1 cellular context compared by ENCODE assay signal in the genomic region with DNA sequence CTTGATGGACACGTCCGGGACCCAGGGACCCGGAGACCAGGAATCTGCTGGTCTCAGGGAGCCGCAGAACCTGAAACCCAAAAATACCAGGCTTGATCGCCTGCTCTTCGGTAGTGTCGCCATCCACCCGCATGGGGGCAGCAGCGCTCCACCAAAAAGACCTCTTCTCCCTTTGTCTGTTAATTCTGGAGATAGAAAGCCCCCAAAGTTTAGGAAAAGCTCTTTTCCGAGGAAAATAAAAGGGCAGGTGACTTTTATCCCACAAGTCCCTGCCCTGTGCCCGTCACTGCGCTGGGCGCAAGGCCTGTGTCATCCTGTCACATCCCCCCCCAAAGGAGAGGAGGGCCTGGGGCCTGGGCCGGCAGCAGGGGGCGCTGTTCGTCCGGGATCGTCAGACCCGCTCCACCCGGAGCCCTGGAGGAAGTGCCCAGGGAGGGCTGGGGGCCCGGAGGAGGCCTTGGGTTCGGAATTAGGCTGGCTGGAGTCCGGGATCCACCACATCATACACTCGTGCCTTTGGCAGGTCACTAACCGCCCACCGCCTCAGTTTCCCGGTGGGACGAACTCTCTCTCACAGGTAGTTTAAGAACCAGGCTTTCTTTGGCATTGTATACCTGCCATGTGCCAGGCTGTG.
A peak's percentile ranks its signal among the peaks of the same experiment; 100 is the strongest.
TF ChIP-seq lines count a peak whose summit lies in the region.

No MANE protein-coding gene starts in this region.

TF ChIP-seq in HepG2, 621 proteins besides CTCF, POLR2A, EP300 and RAD21 (continues in another document):
- TF ChIP-seq ZNF746 (CRISPR knock-in tag; IDR thresholded peaks at IDR 0.05) (0 out of 2 replicates have a peak, but pooled peaks have one; percentile 69), ZNF747 (CRISPR knock-in tag; IDR thresholded peaks at IDR 0.05; ENCODE audit: borderline replicate concordance) (0 out of 2 replicates have a peak, but pooled peaks have one; percentile 61), ARNT2 (CRISPR knock-in tag; IDR thresholded peaks at IDR 0.05; ENCODE audit: low read depth) (peak; percentile 86; the same call in 1 of the 2 replicates), JDP2 (CRISPR knock-in tag; IDR thresholded peaks at IDR 0.05; ENCODE audit: borderline replicate concordance) (no peak), MIER2 (CRISPR knock-in tag; IDR thresholded peaks at IDR 0.05) (peak; percentile 66), MYNN (CRISPR knock-in tag; IDR thresholded peaks at IDR 0.05; ENCODE audit: low read depth) (0 out of 2 replicates have a peak, but pooled peaks have one; percentile 91), ARID2 (CRISPR knock-in tag; IDR thresholded peaks at IDR 0.05; ENCODE audit: borderline replicate concordance) (no peak), XRCC5 (optimal IDR thresholded peaks at IDR 0.05; ENCODE audit: low read length) (peak; percentile 99), ZNF354B (CRISPR knock-in tag; IDR thresholded peaks at IDR 0.05) (no peak), ZIK1 (CRISPR knock-in tag; IDR thresholded peaks at IDR 0.05; ENCODE audit: borderline replicate concordance, low read depth) (peak; percentile 68; the same call in 1 of the 2 replicates), FOXO1 (CRISPR knock-in tag; IDR thresholded peaks at IDR 0.05) (0 out of 2 replicates have a peak, but pooled peaks have one; percentile 9), CBX5 (CRISPR knock-in tag; IDR thresholded peaks at IDR 0.05; ENCODE audit: borderline replicate concordance) (peak; percentile 63; the same call in 1 of the 2 replicates), NFE2L2 (IDR thresholded peaks at IDR 0.05; ENCODE audit: low read length) (no peak), SRSF1 (optimal IDR thresholded peaks at IDR 0.05; ENCODE audit: low read depth, low read length) (peak; percentile 80), GABPA (IDR thresholded peaks at IDR 0.05; ENCODE audit: low read depth, low read length) (no peak), GABPA (CRISPR knock-in tag; IDR thresholded peaks at IDR 0.05; ENCODE audit: low read depth) (peak; percentile 10; the same call in 1 of the 2 replicates), ZNF567 (CRISPR knock-in tag; IDR thresholded peaks at IDR 0.05; ENCODE audit: borderline replicate concordance) (peak; percentile 96), PPARG (CRISPR knock-in tag; conservative IDR thresholded peaks at IDR 0.05) (peak; percentile 45; the same call in 1 of the 2 replicates), ZNF350 (CRISPR knock-in tag; IDR thresholded peaks at IDR 0.05; ENCODE audit: borderline replicate concordance, low read depth) (peak; percentile 78; the same call in 1 of the 2 replicates), ZNF160 (CRISPR knock-in tag; IDR thresholded peaks at IDR 0.05) (no peak), ZFP36 (IDR thresholded peaks at IDR 0.05; ENCODE audit: borderline replicate concordance, low read depth, low read length, partially characterized antibody) (peak; percentile 2), KLF16 (CRISPR knock-in tag; IDR thresholded peaks at IDR 0.05) (peak in 1 of 2 experiments; percentile 86; a peak in 2 of 4 replicates), ZKSCAN8 (CRISPR knock-in tag; IDR thresholded peaks at IDR 0.05; ENCODE audit: borderline replicate concordance) (peak; percentile 80; the same call in 1 of the 2 replicates), ZNF546 (CRISPR knock-in tag; conservative IDR thresholded peaks at IDR 0.05) (no peak), ATF7-NPFF (CRISPR knock-in tag; IDR thresholded peaks at IDR 0.05; ENCODE audit: low read depth) (peak; percentile 67; the same call in 1 of the 2 replicates), ZNF431 (CRISPR knock-in tag; IDR thresholded peaks at IDR 0.05; ENCODE audit: borderline replicate concordance, low read depth) (0 out of 2 replicates have a peak, but pooled peaks have one; percentile 62), ZNF598 (CRISPR knock-in tag; IDR thresholded peaks at IDR 0.05; ENCODE audit: borderline replicate concordance) (peak; percentile 96; the same call in 1 of the 2 replicates), TP53 (CRISPR knock-in tag; conservative IDR thresholded peaks at IDR 0.05) (peak; percentile 58; the same call in 1 of the 2 replicates), SP4 (CRISPR knock-in tag; IDR thresholded peaks at IDR 0.05) (peak; percentile 63), SMAD1 (CRISPR knock-in tag; IDR thresholded peaks at IDR 0.05; ENCODE audit: borderline replicate concordance, low read depth) (peak; percentile 49; the same call in 1 of the 2 replicates), ZNF335 (CRISPR knock-in tag; IDR thresholded peaks at IDR 0.05) (peak; percentile 27; the same call in 1 of the 2 replicates), ZNF501 (CRISPR knock-in tag; IDR thresholded peaks at IDR 0.05) (peak; percentile 92), ZNF556 (CRISPR knock-in tag; IDR thresholded peaks at IDR 0.05; ENCODE audit: borderline replicate concordance) (no peak; the same call in 1 of the 2 replicates), MAZ (IDR thresholded peaks at IDR 0.05; ENCODE audit: borderline replicate concordance, low read depth, low read length) (no peak), MAZ (CRISPR knock-in tag; IDR thresholded peaks at IDR 0.05; ENCODE audit: low read depth) (peak; percentile 46; the same call in 1 of the 2 replicates), ZBTB7B (CRISPR knock-in tag; IDR thresholded peaks at IDR 0.05) (peak; percentile 71; the same call in 1 of the 2 replicates), GATAD2A (CRISPR knock-in tag; IDR thresholded peaks at IDR 0.05) (peak; percentile 49; the same call in 1 of the 2 replicates), HOXA9 (CRISPR knock-in tag; IDR thresholded peaks at IDR 0.05; ENCODE audit: borderline replicate concordance) (peak; percentile 42; the same call in 1 of the 2 replicates), SP140L (CRISPR knock-in tag; IDR thresholded peaks at IDR 0.05; ENCODE audit: borderline replicate concordance) (0 out of 2 replicates have a peak, but pooled peaks have one; percentile 49), ZNF124 (CRISPR knock-in tag; IDR thresholded peaks at IDR 0.05) (peak; percentile 33; the same call in 1 of the 2 replicates), PITX1 (CRISPR knock-in tag; IDR thresholded peaks at IDR 0.05) (peak; percentile 89), ELF3 (CRISPR knock-in tag; IDR thresholded peaks at IDR 0.05) (peak; percentile 67), NR2F6 (IDR thresholded peaks at IDR 0.05) (0 out of 2 replicates have a peak, but pooled peaks have one; percentile 13), NR2F6 (CRISPR knock-in tag; IDR thresholded peaks at IDR 0.05) (0 out of 2 replicates have a peak, but pooled peaks have one; percentile 12), MED8 (CRISPR knock-in tag; IDR thresholded peaks at IDR 0.05; ENCODE audit: insufficient replicate concordance) (no peak), ZNF143 (CRISPR knock-in tag; IDR thresholded peaks at IDR 0.05) (no peak), YEATS4 (CRISPR knock-in tag; IDR thresholded peaks at IDR 0.05; ENCODE audit: borderline replicate concordance) (no peak; the same call in 1 of the 2 replicates), RNF2 (conservative IDR thresholded peaks at IDR 0.05; ENCODE audit: low read depth) (peak; percentile 87), AGO1 (IDR thresholded peaks at IDR 0.05; ENCODE audit: low read depth, low read length, poor library complexity, severe bottlenecking) (peak; percentile 78), ZFP37 (CRISPR knock-in tag; IDR thresholded peaks at IDR 0.05; ENCODE audit: borderline replicate concordance) (0 out of 2 replicates have a peak, but pooled peaks have one; percentile 73), POGZ (CRISPR knock-in tag; IDR thresholded peaks at IDR 0.05) (peak; percentile 66), SRY (CRISPR knock-in tag; IDR thresholded peaks at IDR 0.05) (peak; percentile 63; the same call in 1 of the 2 replicates), MIXL1 (CRISPR knock-in tag; IDR thresholded peaks at IDR 0.05) (peak; percentile 65; the same call in 1 of the 2 replicates), BORCS8-MEF2B (CRISPR knock-in tag; IDR thresholded peaks at IDR 0.05) (peak; percentile 87; the same call in 1 of the 2 replicates)
- TF ChIP-seq, protein P1, sequence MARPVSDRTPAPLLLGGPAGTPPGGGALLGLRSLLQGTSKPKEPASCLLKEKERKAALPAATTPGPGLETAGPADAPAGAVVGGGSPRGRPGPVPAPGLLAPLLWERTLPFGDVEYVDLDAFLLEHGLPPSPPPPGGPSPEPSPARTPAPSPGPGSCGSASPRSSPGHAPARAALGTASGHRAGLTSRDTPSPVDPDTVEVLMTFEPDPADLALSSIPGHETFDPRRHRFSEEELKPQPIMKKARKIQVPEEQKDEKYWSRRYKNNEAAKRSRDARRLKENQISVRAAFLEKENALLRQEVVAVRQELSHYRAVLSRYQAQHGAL (CRISPR knock-in tag; IDR thresholded peaks at IDR 0.05; ENCODE audit: not compliant biosample characterization) = peak; percentile 70
- TF ChIP-seq, protein P2, sequence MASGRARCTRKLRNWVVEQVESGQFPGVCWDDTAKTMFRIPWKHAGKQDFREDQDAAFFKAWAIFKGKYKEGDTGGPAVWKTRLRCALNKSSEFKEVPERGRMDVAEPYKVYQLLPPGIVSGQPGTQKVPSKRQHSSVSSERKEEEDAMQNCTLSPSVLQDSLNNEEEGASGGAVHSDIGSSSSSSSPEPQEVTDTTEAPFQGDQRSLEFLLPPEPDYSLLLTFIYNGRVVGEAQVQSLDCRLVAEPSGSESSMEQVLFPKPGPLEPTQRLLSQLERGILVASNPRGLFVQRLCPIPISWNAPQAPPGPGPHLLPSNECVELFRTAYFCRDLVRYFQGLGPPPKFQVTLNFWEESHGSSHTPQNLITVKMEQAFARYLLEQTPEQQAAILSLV (CRISPR knock-in tag; IDR thresholded peaks at IDR 0.05; ENCODE audit: borderline replicate concordance) = peak; percentile 31; the same call in 1 of the 2 replicates
- TF ChIP-seq, protein P3, sequence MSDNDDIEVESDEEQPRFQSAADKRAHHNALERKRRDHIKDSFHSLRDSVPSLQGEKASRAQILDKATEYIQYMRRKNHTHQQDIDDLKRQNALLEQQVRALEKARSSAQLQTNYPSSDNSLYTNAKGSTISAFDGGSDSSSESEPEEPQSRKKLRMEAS (IDR thresholded peaks at IDR 0.05) = peak; percentile 59; the same call in 1 of the 2 replicates
- TF ChIP-seq, protein P4, sequence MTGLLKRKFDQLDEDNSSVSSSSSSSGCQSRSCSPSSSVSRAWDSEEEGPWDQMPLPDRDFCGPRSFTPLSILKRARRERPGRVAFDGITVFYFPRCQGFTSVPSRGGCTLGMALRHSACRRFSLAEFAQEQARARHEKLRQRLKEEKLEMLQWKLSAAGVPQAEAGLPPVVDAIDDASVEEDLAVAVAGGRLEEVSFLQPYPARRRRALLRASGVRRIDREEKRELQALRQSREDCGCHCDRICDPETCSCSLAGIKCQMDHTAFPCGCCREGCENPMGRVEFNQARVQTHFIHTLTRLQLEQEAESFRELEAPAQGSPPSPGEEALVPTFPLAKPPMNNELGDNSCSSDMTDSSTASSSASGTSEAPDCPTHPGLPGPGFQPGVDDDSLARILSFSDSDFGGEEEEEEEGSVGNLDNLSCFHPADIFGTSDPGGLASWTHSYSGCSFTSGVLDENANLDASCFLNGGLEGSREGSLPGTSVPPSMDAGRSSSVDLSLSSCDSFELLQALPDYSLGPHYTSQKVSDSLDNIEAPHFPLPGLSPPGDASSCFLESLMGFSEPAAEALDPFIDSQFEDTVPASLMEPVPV (CRISPR knock-in tag; IDR thresholded peaks at IDR 0.05) = 0 out of 2 replicates have a peak, but pooled peaks have one; percentile 6
- TF ChIP-seq, protein P5, sequence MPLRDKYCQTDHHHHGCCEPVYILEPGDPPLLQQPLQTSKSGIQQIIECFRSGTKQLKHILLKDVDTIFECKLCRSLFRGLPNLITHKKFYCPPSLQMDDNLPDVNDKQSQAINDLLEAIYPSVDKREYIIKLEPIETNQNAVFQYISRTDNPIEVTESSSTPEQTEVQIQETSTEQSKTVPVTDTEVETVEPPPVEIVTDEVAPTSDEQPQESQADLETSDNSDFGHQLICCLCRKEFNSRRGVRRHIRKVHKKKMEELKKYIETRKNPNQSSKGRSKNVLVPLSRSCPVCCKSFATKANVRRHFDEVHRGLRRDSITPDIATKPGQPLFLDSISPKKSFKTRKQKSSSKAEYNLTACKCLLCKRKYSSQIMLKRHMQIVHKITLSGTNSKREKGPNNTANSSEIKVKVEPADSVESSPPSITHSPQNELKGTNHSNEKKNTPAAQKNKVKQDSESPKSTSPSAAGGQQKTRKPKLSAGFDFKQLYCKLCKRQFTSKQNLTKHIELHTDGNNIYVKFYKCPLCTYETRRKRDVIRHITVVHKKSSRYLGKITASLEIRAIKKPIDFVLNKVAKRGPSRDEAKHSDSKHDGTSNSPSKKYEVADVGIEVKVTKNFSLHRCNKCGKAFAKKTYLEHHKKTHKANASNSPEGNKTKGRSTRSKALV (CRISPR knock-in tag; IDR thresholded peaks at IDR 0.05) = 0 out of 2 replicates have a peak, but pooled peaks have one; percentile 49
- TF ChIP-seq, protein P6, sequence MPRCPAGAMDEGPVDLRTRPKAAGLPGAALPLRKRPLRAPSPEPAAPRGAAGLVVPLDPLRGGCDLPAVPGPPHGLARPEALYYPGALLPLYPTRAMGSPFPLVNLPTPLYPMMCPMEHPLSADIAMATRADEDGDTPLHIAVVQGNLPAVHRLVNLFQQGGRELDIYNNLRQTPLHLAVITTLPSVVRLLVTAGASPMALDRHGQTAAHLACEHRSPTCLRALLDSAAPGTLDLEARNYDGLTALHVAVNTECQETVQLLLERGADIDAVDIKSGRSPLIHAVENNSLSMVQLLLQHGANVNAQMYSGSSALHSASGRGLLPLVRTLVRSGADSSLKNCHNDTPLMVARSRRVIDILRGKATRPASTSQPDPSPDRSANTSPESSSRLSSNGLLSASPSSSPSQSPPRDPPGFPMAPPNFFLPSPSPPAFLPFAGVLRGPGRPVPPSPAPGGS (CRISPR knock-in tag; IDR thresholded peaks at IDR 0.05) = peak; percentile 56; the same call in 1 of the 2 replicates
- TF ChIP-seq, protein P7, sequence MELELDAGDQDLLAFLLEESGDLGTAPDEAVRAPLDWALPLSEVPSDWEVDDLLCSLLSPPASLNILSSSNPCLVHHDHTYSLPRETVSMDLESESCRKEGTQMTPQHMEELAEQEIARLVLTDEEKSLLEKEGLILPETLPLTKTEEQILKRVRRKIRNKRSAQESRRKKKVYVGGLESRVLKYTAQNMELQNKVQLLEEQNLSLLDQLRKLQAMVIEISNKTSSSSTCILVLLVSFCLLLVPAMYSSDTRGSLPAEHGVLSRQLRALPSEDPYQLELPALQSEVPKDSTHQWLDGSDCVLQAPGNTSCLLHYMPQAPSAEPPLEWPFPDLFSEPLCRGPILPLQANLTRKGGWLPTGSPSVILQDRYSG (CRISPR knock-in tag; IDR thresholded peaks at IDR 0.05) = 0 out of 2 replicates have a peak, but pooled peaks have one; percentile 80
- TF ChIP-seq, protein P8, sequence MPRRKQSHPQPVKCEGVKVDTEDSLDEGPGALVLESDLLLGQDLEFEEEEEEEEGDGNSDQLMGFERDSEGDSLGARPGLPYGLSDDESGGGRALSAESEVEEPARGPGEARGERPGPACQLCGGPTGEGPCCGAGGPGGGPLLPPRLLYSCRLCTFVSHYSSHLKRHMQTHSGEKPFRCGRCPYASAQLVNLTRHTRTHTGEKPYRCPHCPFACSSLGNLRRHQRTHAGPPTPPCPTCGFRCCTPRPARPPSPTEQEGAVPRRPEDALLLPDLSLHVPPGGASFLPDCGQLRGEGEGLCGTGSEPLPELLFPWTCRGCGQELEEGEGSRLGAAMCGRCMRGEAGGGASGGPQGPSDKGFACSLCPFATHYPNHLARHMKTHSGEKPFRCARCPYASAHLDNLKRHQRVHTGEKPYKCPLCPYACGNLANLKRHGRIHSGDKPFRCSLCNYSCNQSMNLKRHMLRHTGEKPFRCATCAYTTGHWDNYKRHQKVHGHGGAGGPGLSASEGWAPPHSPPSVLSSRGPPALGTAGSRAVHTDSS (CRISPR knock-in tag; conservative IDR thresholded peaks at IDR 0.05) = peak; percentile 10
